ENCODE assay signal across 20 cellular contexts in genomic region chr9:135288941-135289534, GRCh38.
"Had no signal": no experiment of that assay in that cellular context is flagged by ENCODE, and none has a peak within 500 bp of the region (broad histone marks: within the 10 kb centered on the region; RNA-seq: fewer than 3 reads in every experiment).

No MANE protein-coding gene starts in this region.

- H3K4me1 ChIP-seq: right lobe of liver had no signal

- H3K27me3 ChIP-seq: right lobe of liver had no signal

- ATAC-seq: activated CD8-positive, alpha-beta T cell treated with anti-CD3 and anti-CD28 coated beads, Interleukin-2, amount 10 ng/mL, durations not matched to agents 7 days and 5 days; right lobe of liver; stimulated activated naive CD8-positive, alpha-beta T cell treated with anti-CD3 and anti-CD28 coated beads, Interleukin-15, amount 100 ng/mL, for 72 hours; T-helper 17 cell had no signal

- H3K4me1 Mint-ChIP-seq: activated B cell treated with CpG ODN at 0.5 μM for 24 hours; activated naive CD8-positive, alpha-beta T cell treated with anti-CD3 and anti-CD28 coated beads for 36 hours; central memory CD8-positive, alpha-beta T cell; stimulated activated naive CD8-positive, alpha-beta T cell treated with anti-CD3 and anti-CD28 coated beads, Interleukin-15, amount 100 ng/mL, for 72 hours had no signal

- H3K27ac Mint-ChIP-seq: activated B cell treated with CpG ODN at 0.5 μM for 24 hours; activated CD8-positive, alpha-beta T cell treated with anti-CD3 and anti-CD28 coated beads, Interleukin-2, amount 10 ng/mL, durations not matched to agents 7 days and 5 days; activated naive CD8-positive, alpha-beta T cell treated with anti-CD3 and anti-CD28 coated beads for 36 hours; brain; nephron progenitor cell; stimulated activated naive CD8-positive, alpha-beta T cell treated with anti-CD3 and anti-CD28 coated beads, Interleukin-15, amount 100 ng/mL, for 72 hours; T-helper 17 cell; type B pancreatic cell had no signal

- H3K4me3 Mint-ChIP-seq: activated B cell treated with CpG ODN at 0.5 μM for 24 hours; activated CD8-positive, alpha-beta T cell treated with anti-CD3 and anti-CD28 coated beads, Interleukin-2, amount 10 ng/mL, durations not matched to agents 7 days and 5 days; activated naive CD8-positive, alpha-beta T cell treated with anti-CD3 and anti-CD28 coated beads for 36 hours; brain; central memory CD8-positive, alpha-beta T cell; nephron progenitor cell; stimulated activated naive CD8-positive, alpha-beta T cell treated with anti-CD3 and anti-CD28 coated beads, Interleukin-15, amount 100 ng/mL, for 72 hours; T-helper 17 cell; type B pancreatic cell had no signal

- H3K4me3 ChIP-seq: right lobe of liver had no signal

- H3K27ac ChIP-seq: right lobe of liver had no signal

- H3K36me3 ChIP-seq: right lobe of liver had no signal

- H3K27me3 Mint-ChIP-seq: brain had no signal

- H3K9me3 Mint-ChIP-seq: activated B cell treated with CpG ODN at 0.5 μM for 24 hours; activated naive CD8-positive, alpha-beta T cell treated with anti-CD3 and anti-CD28 coated beads for 36 hours; type B pancreatic cell had no signal

- DNase-seq: activated B cell treated with CpG ODN at 0.5 μM for 24 hours; activated CD4-positive, alpha-beta T cell treated with anti-CD3 and anti-CD28 coated beads for 48 hours; activated CD8-positive, alpha-beta memory T cell treated with anti-CD3 and anti-CD28 coated beads, Interleukin-2, amount 50 U/mL, for 4 hours; activated CD8-positive, alpha-beta T cell treated with anti-CD3 and anti-CD28 coated beads, Interleukin-2, amount 10 ng/mL, durations not matched to agents 7 days and 5 days; activated gamma-delta T cell; activated naive CD8-positive, alpha-beta T cell treated with anti-CD3 and anti-CD28 coated beads for 36 hours; activated T-cell treated with anti-CD3 and anti-CD28 coated beads, Interleukin-2, amount 50 U/mL, for 48 hours; amygdala; effector memory CD4-positive, alpha-beta T cell; foreskin melanocyte; kidney glomerular epithelial cell; mesendoderm; nephron progenitor cell; right lobe of liver; stimulated activated CD4-positive, alpha-beta T cell treated with anti-CD3 and anti-CD28 coated beads, Interleukin-1b, Interleukin-23, amount 100 ng/mL, for 48 hours; stimulated activated naive CD8-positive, alpha-beta T cell treated with anti-CD3 and anti-CD28 coated beads, Interleukin-15, amount 100 ng/mL, for 72 hours; T-helper 17 cell had no signal

- H3K9me3 ChIP-seq: right lobe of liver had no signal

- H3K36me3 Mint-ChIP-seq: activated naive CD8-positive, alpha-beta T cell treated with anti-CD3 and anti-CD28 coated beads for 36 hours; brain; type B pancreatic cell had no signal
